In the genomic region with DNA sequence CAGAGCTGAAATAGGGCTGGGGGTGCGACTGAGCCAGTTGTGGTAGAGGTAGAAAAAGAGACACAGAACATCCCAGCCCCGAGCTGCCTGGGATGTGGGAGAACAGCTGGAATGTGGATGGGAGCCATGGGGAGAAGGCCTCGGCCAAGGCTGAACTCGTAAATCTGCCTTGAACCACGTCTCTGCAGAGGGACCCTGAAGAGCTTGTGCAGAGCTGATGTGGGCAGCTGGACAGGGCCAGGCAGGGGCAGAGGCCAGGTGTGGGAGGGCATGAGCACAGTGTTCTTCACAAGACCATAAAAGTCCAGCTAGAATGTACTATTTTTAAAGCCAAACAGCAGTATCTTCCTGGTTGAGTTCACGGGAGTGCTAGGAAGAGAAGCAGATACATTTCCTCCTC, we compare ENCODE assay signal across 15 cellular contexts. TPM values are rescaled to one million over a fixed set of nuclear protein-coding genes. Genes with fewer than 3 reads are reported as not detected.
A peak's percentile ranks its signal among the peaks of the same experiment; 100 is the strongest.
DNase-seq lines count a peak whose midpoint lies in the region; ATAC-seq, FAIRE-seq and TF ChIP-seq lines count a peak whose summit lies in the region.
"Had no signal": no experiment of that assay in that cellular context is flagged by ENCODE, and none has a peak within 500 bp of the region (broad histone marks: within the 10 kb centered on the region; RNA-seq: fewer than 3 reads in every experiment).

No MANE protein-coding gene starts in this region.

- intact Hi-C loops in K562 (cut with micrococcal nuclease) = no loop called here
- intact Hi-C loops in ovary (cut with DNase I) = no loop called here

- no peak overlapping the region for H3K27ac ChIP-seq in K562 (ENCODE audit: extremely low read depth, low read depth, low read length)
- H3K27ac ChIP-seq in mesenchymal stem cell (ENCODE audit: low read length, poor library complexity, severe bottlenecking) = no peak overlapping the region
- H3K27ac ChIP-seq in ovary = peak overlapping the region; percentile 21 to 77
- H3K27ac ChIP-seq: BLaER1 treated with 17β-estradiol and CSF1 and Interleukin-3, amounts not matched to agents 10 nM and 100 nM had no signal

- CTCF ChIA-PET in K562 (lab: Yijun Ruan, JAX; ENCODE audit: low intra/inter-chr PET ratio) = no interaction called here

- peaks cover 0 to 3% of the 10 kb centered on the region in 2 experiments; a peak in 2 of 5 replicates for H3K27me3 ChIP-seq in K562 (ENCODE audit: control insufficient read depth in 2 of 2, insufficient read depth in 2 of 2, low read length in 2 of 2)
- peaks cover 4 to 12% of the 10 kb centered on the region in 2 experiments for H3K27me3 ChIP-seq in mesenchymal stem cell (ENCODE audit: control insufficient read depth in 1 of 2, insufficient read depth in 1 of 2, low read length in 2 of 2)
- no peaks in the 10 kb centered on the region for H3K27me3 ChIP-seq in ovary
- H3K27me3 ChIP-seq: BLaER1 treated with 17β-estradiol and CSF1 and Interleukin-3, amounts not matched to agents 10 nM and 100 nM had no signal

- no peaks in the 10 kb centered on the region for H3K79me2 ChIP-seq in K562 (ENCODE audit: control insufficient read depth, insufficient read depth, low read length)

- no peaks in the 10 kb centered on the region for H3K79me1 ChIP-seq in mesenchymal stem cell (replicated peaks; ENCODE audit: low read length, poor library complexity, severe bottlenecking)

- no peak overlapping the region for H3K4me3 ChIP-seq in K562
- no peak overlapping the region for H3K4me3 ChIP-seq in mesenchymal stem cell (ENCODE audit: insufficient read depth in 1 of 2, low read depth in 1 of 2, low read length in 2 of 2)
- no peak overlapping the region for H3K4me3 ChIP-seq in ovary
- H3K4me3 ChIP-seq: BLaER1 treated with 17β-estradiol and CSF1 and Interleukin-3, amounts not matched to agents 10 nM and 100 nM; GM12878 had no signal

- no peak for ATAC-seq in K562
- ATAC-seq: GM12878, HCT116 had no signal

- TF ChIP-seq CTCF in K562 (IDR thresholded peaks at IDR 0.05 in 2 of 3, conservative IDR thresholded peaks at IDR 0.05 in 1 of 3; ENCODE audit: insufficient read depth in 2 of 3, low read depth in 1 of 3, low read length in 3 of 3) = no peak
- no peak for TF ChIP-seq CTCF in ovary (IDR thresholded peaks at IDR 0.05)

- no peak for TF ChIP-seq RAD21 in K562 (CRISPR knock-in tag; conservative IDR thresholded peaks at IDR 0.05 in 1 of 2, IDR thresholded peaks at IDR 0.05 in 1 of 2)

- no peak overlapping the region for H3K4ac ChIP-seq in mesenchymal stem cell (ENCODE audit: low read depth in 1 of 2, low read length in 2 of 2)

- H2BK5ac ChIP-seq in mesenchymal stem cell (ENCODE audit: low read depth, low read length, poor library complexity, severe bottlenecking) = no peak overlapping the region

- H2BK12ac ChIP-seq in mesenchymal stem cell (ENCODE audit: low read length in 2 of 2) = no peak overlapping the region

- H3K9me1 ChIP-seq in K562 (ENCODE audit: control insufficient read depth, insufficient read depth, low read length) = no peaks in the 10 kb centered on the region

- no peaks in the 10 kb centered on the region for H3K36me3 ChIP-seq in K562 (ENCODE audit: control insufficient read depth, insufficient read depth, low read length)
- no peaks in the 10 kb centered on the region for H3K36me3 ChIP-seq in mesenchymal stem cell (ENCODE audit: control insufficient read depth in 1 of 2, insufficient read depth in 2 of 2, low read depth in 1 of 2, low read length in 2 of 2)
- no peaks in the 10 kb centered on the region for H3K36me3 ChIP-seq in ovary
- H3K36me3 ChIP-seq: BLaER1 treated with 17β-estradiol and CSF1 and Interleukin-3, amounts not matched to agents 10 nM and 100 nM had no signal

- 29% methylated on average over 6 of the region's 6 CpGs for WGBS in K562 (ENCODE audit: insufficient coverage, low coverage, missing lambda C conversion rate)
- 59% methylated on average over 6 of the region's 6 CpGs for WGBS in mesenchymal stem cell
- 4 to 13% (median 5%) methylated on average over 6 of the region's 6 CpGs for WGBS in ovary, 3 donors

- POLR2A ChIA-PET in K562 (lab: Yijun Ruan, JAX) = interaction anchor here (1.2 kb wide), 1 partner anchor 13 kb away, joined by 3 read pairs; no protein-coding TSS in a partner anchor

- H2BK15ac ChIP-seq in mesenchymal stem cell (ENCODE audit: low read depth, poor library complexity, severe bottlenecking) = peak overlapping the region; percentile 16

- no peaks in the 10 kb centered on the region for H4K20me1 ChIP-seq in K562 (replicated peaks; ENCODE audit: control insufficient read depth, insufficient read depth, low read length)
- H4K20me1 ChIP-seq: BLaER1 treated with 17β-estradiol and CSF1 and Interleukin-3, amounts not matched to agents 10 nM and 100 nM had no signal

- no peak overlapping the region for H2AK5ac ChIP-seq in mesenchymal stem cell (ENCODE audit: low read length, severe bottlenecking)

- no peak overlapping the region for H3K18ac ChIP-seq in mesenchymal stem cell (ENCODE audit: low read depth in 1 of 2, low read length in 2 of 2)

- DNase-seq in AG20443 (ENCODE audit: low spot score) = peak; percentile 7
- DNase-seq in K562 (ENCODE audit: extremely low read depth in 1 of 4, low spot score in 3 of 4) = no peak
- no peak for DNase-seq in mesenchymal stem cell
- peak; percentile 86 to 97 (median 93) for DNase-seq in ovary
- DNase-seq in DMS79 (lab: John Stamatoyannopoulos, UW) = no peak
- no peak for DNase-seq in RPMI8226
- no peak for DNase-seq in RKO (ENCODE audit: low spot score)
- DNase-seq: 8988T; CD4-positive, CD25-positive, alpha-beta regulatory T cell had no signal

- 0 out of 2 replicates have a peak overlapping the region, but pooled peaks have one; percentile 12 for H2AFZ ChIP-seq in K562 (ENCODE audit: low read depth, low read length)
- H2AFZ ChIP-seq in mesenchymal stem cell (ENCODE audit: low read depth, low read length) = no peak overlapping the region

- H2BK120ac ChIP-seq in mesenchymal stem cell (ENCODE audit: low read depth, low read length) = no peak overlapping the region

- no peak for FAIRE-seq in K562 (lab: Jason Lieb, UNC)
- FAIRE-seq: GM12878, GM18507, H54 had no signal

- H3K4me1 ChIP-seq in K562 (replicated peaks in 1 of 2; ENCODE audit: control insufficient read depth in 2 of 2, insufficient read depth in 2 of 2, low read length in 2 of 2) = peaks cover 0 to 21% of the 10 kb centered on the region in 2 experiments; a peak in 2 of 5 replicates
- no peaks in the 10 kb centered on the region for H3K4me1 ChIP-seq in mesenchymal stem cell (ENCODE audit: control insufficient read depth, insufficient read depth, low read depth, low read length)
- H3K4me1 ChIP-seq in ovary (ENCODE audit: insufficient read depth) = peaks cover 37% of the 10 kb centered on the region

- no peak overlapping the region for H3K4me2 ChIP-seq in K562 (ENCODE audit: insufficient read depth, low read length)
- no peak overlapping the region for H3K4me2 ChIP-seq in mesenchymal stem cell (ENCODE audit: low read length, poor library complexity, severe bottlenecking)
- H3K4me2 ChIP-seq: BLaER1 treated with 17β-estradiol and CSF1 and Interleukin-3, amounts not matched to agents 10 nM and 100 nM had no signal

- TF ChIP-seq POLR2A in K562 (conservative IDR thresholded peaks at IDR 0.05) = no peak
- TF ChIP-seq POLR2A in ovary (IDR thresholded peaks at IDR 0.05) = no peak

- no peak overlapping the region for H4K91ac ChIP-seq in mesenchymal stem cell (ENCODE audit: low read length)

- in situ Hi-C loops in K562 (cut with MboI) = no loop called here

- no peak overlapping the region for H4K8ac ChIP-seq in mesenchymal stem cell (ENCODE audit: low read length)

- no peak overlapping the region for H3K14ac ChIP-seq in mesenchymal stem cell (ENCODE audit: low read length in 2 of 2)

- no peak overlapping the region for H3K9ac ChIP-seq in K562 (ENCODE audit: insufficient read depth in 1 of 2, low read depth in 2 of 2, low read length in 2 of 2)
- no peak overlapping the region for H3K9ac ChIP-seq in mesenchymal stem cell (ENCODE audit: low read length)
- H3K9ac ChIP-seq: BLaER1 treated with 17β-estradiol and CSF1 and Interleukin-3, amounts not matched to agents 10 nM and 100 nM had no signal

- H3K9me3 ChIP-seq in K562 (replicated peaks; ENCODE audit: control insufficient read depth, insufficient read depth, low read depth, low read length) (no peaks in the 10 kb centered on the region), mesenchymal stem cell (ENCODE audit: control insufficient read depth, low read length) (no peaks in the 10 kb centered on the region), ovary (no peaks in the 10 kb centered on the region)
- H3K9me3 ChIP-seq: BLaER1 treated with 17β-estradiol and CSF1 and Interleukin-3, amounts not matched to agents 10 nM and 100 nM had no signal

- TF ChIP-seq EP300 in K562 (IDR thresholded peaks at IDR 0.05; ENCODE audit: low read length) (no peak), ovary (IDR thresholded peaks at IDR 0.05) (no peak)

- no peak overlapping the region for H3K23ac ChIP-seq in mesenchymal stem cell (ENCODE audit: low read length in 2 of 2)

- no TSS peak for BruUV-seq in K562 (replicated peaks; lab: Mats Ljungman, UMichigan)

RNA-seq across cellular contexts. Expression of a gene that starts 5.7 kb away (rescaled TPM):
- total RNA-seq in K562 (2011; cell fraction: chromatin; rRNA removed; ENCODE audit: low replicate concordance) = not detected in 2 replicates
- not detected in 2 replicates for total RNA-seq in K562 (2011; cell fraction: nucleolus; rRNA removed)
- total RNA-seq in K562 (2011; cell fraction: nucleoplasm; rRNA removed) = not detected in 2 replicates
- not detected in 2 replicates for total RNA-seq in K562 (2014; rRNA removed)
- 0.03 TPM in 1 of 2 replicates, not detected in the other for total RNA-seq in K562 (2014; rRNA removed; fragmentation: Illumina TruSeq; extraction: Trizol)
- 0.07 TPM in 1 of 2 replicates, not detected in the other for total RNA-seq in K562 (2015; rRNA removed; fragmentation: Illumina TruSeq; extraction: Trizol)
- total RNA-seq in K562 (2021) = not detected in 2 replicates
- polyA plus RNA-seq in K562 (2011; rRNA removed) = not detected in 2 replicates
- polyA plus RNA-seq in K562 (2011; cell fraction: cytosol; rRNA removed) = not detected in 2 replicates
- polyA plus RNA-seq in K562 (2011; cell fraction: nucleus; rRNA removed) = 0.03 TPM in 1 of 2 replicates, not detected in the other
- 0.07 TPM in 2 replicates for polyA plus RNA-seq in K562 (2012)
- polyA plus RNA-seq in K562 (2014; fragmentation: Illumina TruSeq; extraction: Trizol) = not detected in 2 replicates
- polyA plus RNA-seq in K562 (2014; fragmentation: Nextera tagmentation; extraction: Ambion mirVana) = not detected
- not detected in 2 replicates for polyA plus RNA-seq in K562 (2014; rRNA removed)
- not detected in 2 replicates for polyA minus RNA-seq in K562 (2011; rRNA and poly(A)+ RNA removed)
- not detected in 2 replicates for polyA minus RNA-seq in K562 (2011; cell fraction: cytosol; rRNA and poly(A)+ RNA removed)
- polyA minus RNA-seq in K562 (2011; cell fraction: nucleus; rRNA and poly(A)+ RNA removed) = not detected in 2 replicates
- not detected for polyA plus RNA-seq in mesenchymal stem cell (2013, experiment 1 of 2)
- not detected for polyA plus RNA-seq in mesenchymal stem cell (2013, experiment 2 of 2)
- 10 to 100 TPM in 5 of 7 donors, 1 to 10 TPM in 2; 8.4 to 72.2 (median 41.7) TPM for total RNA-seq in ovary
- 10 to 100 TPM; 31.7 to 56.1 TPM for polyA plus RNA-seq in ovary
- total RNA-seq: CD4-positive, CD25-positive, alpha-beta regulatory T cell; G401; GM12878 had no signal
- polyA plus RNA-seq: CD4-positive, CD25-positive, alpha-beta regulatory T cell; GM12878 had no signal

RNA-seq across cellular contexts. Expression of a gene that starts 15.3 kb away (rescaled TPM):
- total RNA-seq in K562 (2011; cell fraction: chromatin; rRNA removed; ENCODE audit: low replicate concordance) = not detected in 2 replicates
- not detected in 2 replicates for total RNA-seq in K562 (2011; cell fraction: nucleolus; rRNA removed)
- total RNA-seq in K562 (2011; cell fraction: nucleoplasm; rRNA removed) = not detected in 2 replicates
- not detected in 2 replicates for total RNA-seq in K562 (2014; rRNA removed)
- total RNA-seq in K562 (2014; rRNA removed; fragmentation: Illumina TruSeq; extraction: Trizol) = not detected in 2 replicates
- not detected in 2 replicates for total RNA-seq in K562 (2015; rRNA removed; fragmentation: Illumina TruSeq; extraction: Trizol)
- not detected in 2 replicates for total RNA-seq in K562 (2021)
- not detected in 2 replicates for polyA plus RNA-seq in K562 (2011; rRNA removed)
- not detected in 2 replicates for polyA plus RNA-seq in K562 (2011; cell fraction: cytosol; rRNA removed)
- polyA plus RNA-seq in K562 (2011; cell fraction: nucleus; rRNA removed) = not detected in 2 replicates
- polyA plus RNA-seq in K562 (2012) = not detected in 2 replicates
- polyA plus RNA-seq in K562 (2014; fragmentation: Illumina TruSeq; extraction: Trizol) = not detected in 2 replicates
- not detected for polyA plus RNA-seq in K562 (2014; fragmentation: Nextera tagmentation; extraction: Ambion mirVana)
- not detected in 2 replicates for polyA plus RNA-seq in K562 (2014; rRNA removed)
- not detected in 2 replicates for polyA minus RNA-seq in K562 (2011; rRNA and poly(A)+ RNA removed)
- not detected in 2 replicates for polyA minus RNA-seq in K562 (2011; cell fraction: cytosol; rRNA and poly(A)+ RNA removed)
- not detected in 2 replicates for polyA minus RNA-seq in K562 (2011; cell fraction: nucleus; rRNA and poly(A)+ RNA removed)
- polyA plus RNA-seq in mesenchymal stem cell (2013, experiment 1 of 2) = not detected
- not detected for polyA plus RNA-seq in mesenchymal stem cell (2013, experiment 2 of 2)
- not detected for total RNA-seq in ovary
- not detected for polyA plus RNA-seq in ovary
- total RNA-seq: CD4-positive, CD25-positive, alpha-beta regulatory T cell; G401; GM12878 had no signal
- polyA plus RNA-seq: CD4-positive, CD25-positive, alpha-beta regulatory T cell; GM12878 had no signal

RNA-seq across cellular contexts. Expression of a gene that starts 20.0 kb away (rescaled TPM):
- 43.3 and 114 TPM in 2 replicates for total RNA-seq in K562 (2011; cell fraction: chromatin; rRNA removed; ENCODE audit: low replicate concordance)
- total RNA-seq in K562 (2011; cell fraction: nucleolus; rRNA removed) = 72.0 and 78.4 TPM in 2 replicates
- total RNA-seq in K562 (2011; cell fraction: nucleoplasm; rRNA removed) = 43.7 and 58.3 TPM in 2 replicates
- total RNA-seq in K562 (2014; rRNA removed) (67.2 and 83.1 TPM in 2 replicates), K562 (2014; rRNA removed; fragmentation: Illumina TruSeq; extraction: Trizol) (32.5 and 44.3 TPM in 2 replicates), K562 (2015; rRNA removed; fragmentation: Illumina TruSeq; extraction: Trizol) (60.9 and 62.3 TPM in 2 replicates), K562 (2021) (74.8 and 79.1 TPM in 2 replicates), ovary (100 to 1,000 TPM in 1 of 7 donors, 10 to 100 TPM in 6; 42.7 to 113 (median 70.8) TPM)
- polyA plus RNA-seq in K562 (2011; rRNA removed) (77.9 and 87.2 TPM in 2 replicates), K562 (2014; fragmentation: Illumina TruSeq; extraction: Trizol) (78.8 and 84.2 TPM in 2 replicates), K562 (2014; fragmentation: Nextera tagmentation; extraction: Ambion mirVana) (10 to 100 TPM; 35.1 to 35.4 TPM), K562 (2014; rRNA removed) (74.8 and 78.8 TPM in 2 replicates), ovary (10 to 100 TPM; 43.5 to 62.3 TPM)
- 91.7 and 112 TPM in 2 replicates for polyA plus RNA-seq in K562 (2011; cell fraction: cytosol; rRNA removed)
- 216 and 217 TPM in 2 replicates for polyA plus RNA-seq in K562 (2011; cell fraction: nucleus; rRNA removed)
- 51.7 and 87.9 TPM in 2 replicates for polyA plus RNA-seq in K562 (2012)
- 68.5 and 74.2 TPM in 2 replicates for polyA minus RNA-seq in K562 (2011; rRNA and poly(A)+ RNA removed)
- polyA minus RNA-seq in K562 (2011; cell fraction: cytosol; rRNA and poly(A)+ RNA removed) = 22.8 and 23.0 TPM in 2 replicates
- 28.0 and 47.5 TPM in 2 replicates for polyA minus RNA-seq in K562 (2011; cell fraction: nucleus; rRNA and poly(A)+ RNA removed)
- 38.5 TPM for polyA plus RNA-seq in mesenchymal stem cell (2013, experiment 1 of 2)
- polyA plus RNA-seq in mesenchymal stem cell (2013, experiment 2 of 2) = 38.0 TPM

RNA-seq across cellular contexts. Expression of a gene that starts 30.9 kb away (rescaled TPM):
- 0.42 and 1.1 TPM in 2 replicates for total RNA-seq in K562 (2011; cell fraction: chromatin; rRNA removed; ENCODE audit: low replicate concordance)
- total RNA-seq in K562 (2011; cell fraction: nucleolus; rRNA removed) = 0.13 and 0.33 TPM in 2 replicates
- total RNA-seq in K562 (2011; cell fraction: nucleoplasm; rRNA removed) = 0.44 and 0.61 TPM in 2 replicates
- total RNA-seq in K562 (2014; rRNA removed) = 0.20 TPM in 1 of 2 replicates, not detected in the other
- not detected in 2 replicates for total RNA-seq in K562 (2014; rRNA removed; fragmentation: Illumina TruSeq; extraction: Trizol)
- total RNA-seq in K562 (2015; rRNA removed; fragmentation: Illumina TruSeq; extraction: Trizol) = not detected in 2 replicates
- 0.18 TPM in 1 of 2 replicates, not detected in the other for total RNA-seq in K562 (2021)
- polyA plus RNA-seq in K562 (2011; rRNA removed) = 0.10 and 0.57 TPM in 2 replicates
- 0.06 and 0.16 TPM in 2 replicates for polyA plus RNA-seq in K562 (2011; cell fraction: cytosol; rRNA removed)
- polyA plus RNA-seq in K562 (2011; cell fraction: nucleus; rRNA removed) = 0.59 and 0.97 TPM in 2 replicates
- 0.43 and 0.60 TPM in 2 replicates for polyA plus RNA-seq in K562 (2012)
- 0.10 and 0.28 TPM in 2 replicates for polyA plus RNA-seq in K562 (2014; fragmentation: Illumina TruSeq; extraction: Trizol)
- polyA plus RNA-seq in K562 (2014; fragmentation: Nextera tagmentation; extraction: Ambion mirVana) = under 1 TPM in 1 of 2 experiments, not detected in 1; 0.11 TPM
- 0.16 TPM in 1 of 2 replicates, not detected in the other for polyA plus RNA-seq in K562 (2014; rRNA removed)
- 0.09 and 0.32 TPM in 2 replicates for polyA minus RNA-seq in K562 (2011; rRNA and poly(A)+ RNA removed)
- polyA minus RNA-seq in K562 (2011; cell fraction: cytosol; rRNA and poly(A)+ RNA removed) = not detected in 2 replicates
- polyA minus RNA-seq in K562 (2011; cell fraction: nucleus; rRNA and poly(A)+ RNA removed) = 0.11 and 0.13 TPM in 2 replicates
- polyA plus RNA-seq in mesenchymal stem cell (2013, experiment 1 of 2) = not detected
- 0.10 TPM for polyA plus RNA-seq in mesenchymal stem cell (2013, experiment 2 of 2)
- total RNA-seq in ovary = 1 to 10 TPM in 5 of 7 donors, not detected in 2; 1.1 to 2.4 (median 1.5) TPM
- 1 to 10 TPM in 1 of 2 donors, under 1 TPM in 1; 0.86 to 1.6 TPM for polyA plus RNA-seq in ovary
- total RNA-seq: G401 had no signal

RNA-seq across cellular contexts. Expression of a gene that starts 35.6 kb away (rescaled TPM):
- total RNA-seq in K562 (2011; cell fraction: chromatin; rRNA removed; ENCODE audit: low replicate concordance) = 0.33 and 1.5 TPM in 2 replicates
- 0.33 and 0.39 TPM in 2 replicates for total RNA-seq in K562 (2011; cell fraction: nucleolus; rRNA removed)
- total RNA-seq in K562 (2011; cell fraction: nucleoplasm; rRNA removed) = 0.99 TPM in 1 of 2 replicates, not detected in the other
- 0.50 and 0.53 TPM in 2 replicates for total RNA-seq in K562 (2014; rRNA removed)
- total RNA-seq in K562 (2014; rRNA removed; fragmentation: Illumina TruSeq; extraction: Trizol) = 0.29 and 0.33 TPM in 2 replicates
- 0.22 and 0.41 TPM in 2 replicates for total RNA-seq in K562 (2015; rRNA removed; fragmentation: Illumina TruSeq; extraction: Trizol)
- 0.44 and 0.72 TPM in 2 replicates for total RNA-seq in K562 (2021)
- 0.24 and 0.49 TPM in 2 replicates for polyA plus RNA-seq in K562 (2011; rRNA removed)
- 0.07 and 0.19 TPM in 2 replicates for polyA plus RNA-seq in K562 (2011; cell fraction: cytosol; rRNA removed)
- polyA plus RNA-seq in K562 (2011; cell fraction: nucleus; rRNA removed) = 0.46 and 0.48 TPM in 2 replicates
- polyA plus RNA-seq in K562 (2012) = 0.38 and 0.65 TPM in 2 replicates
- polyA plus RNA-seq in K562 (2014; fragmentation: Illumina TruSeq; extraction: Trizol) = 0.37 and 0.42 TPM in 2 replicates
- under 1 TPM; 0.07 to 0.10 TPM for polyA plus RNA-seq in K562 (2014; fragmentation: Nextera tagmentation; extraction: Ambion mirVana)
- polyA plus RNA-seq in K562 (2014; rRNA removed) = 0.41 and 0.88 TPM in 2 replicates
- polyA minus RNA-seq in K562 (2011; rRNA and poly(A)+ RNA removed) = 0.11 TPM in 1 of 2 replicates, not detected in the other
- not detected in 2 replicates for polyA minus RNA-seq in K562 (2011; cell fraction: cytosol; rRNA and poly(A)+ RNA removed)
- polyA minus RNA-seq in K562 (2011; cell fraction: nucleus; rRNA and poly(A)+ RNA removed) = 0.22 and 0.54 TPM in 2 replicates
- 0.68 TPM for polyA plus RNA-seq in mesenchymal stem cell (2013, experiment 1 of 2)
- polyA plus RNA-seq in mesenchymal stem cell (2013, experiment 2 of 2) = 0.84 TPM
- 10 to 100 TPM in 5 of 7 donors, 1 to 10 TPM in 2; 7.9 to 23.9 (median 17.6) TPM for total RNA-seq in ovary
- polyA plus RNA-seq in ovary = 1 to 10 TPM; 7.9 to 9.5 TPM
- total RNA-seq: CD4-positive, CD25-positive, alpha-beta regulatory T cell; GM12878 had no signal

Comparison
In these comparisons a context has a peak if more than half of its experiments do, and no peak if none do; other contexts are left out.
1. DNase-seq: peak in AG20443 (single experiment) and ovary (5 of 5); none in K562 (0 of 4), mesenchymal stem cell (single experiment), DMS79 (single experiment), RPMI8226 (single experiment) and RKO (single experiment).
2. H3K27ac ChIP-seq: peak in ovary (2 of 2); none in K562 (single experiment) and mesenchymal stem cell (single experiment).
3. RNA of a gene that starts 5.7 kb away (total RNA-seq): 8.4 to 72.2 TPM in ovary; 0.03 to 0.07 TPM in K562; every median in the first group is over 4 times any median in the second.